In genomic region chr10:10120671-10121070, GRCh38 we compare ENCODE assay signal across 27 cellular contexts.
"Had no signal": no experiment of that assay in that cellular context is flagged by ENCODE, and none has a peak within 500 bp of the region (broad histone marks: within the 10 kb centered on the region; RNA-seq: fewer than 3 reads in every experiment).

No MANE protein-coding gene starts in this region.

- H3K27ac Mint-ChIP-seq: natural killer cell treated with Interleukin-12 subunit alpha and Interleukin-12 subunit beta and Interleukin-15 and Interleukin-18, amount 100 ng/mL, for 72 hours; nephron progenitor cell; stimulated activated effector memory CD8-positive, alpha-beta T cell treated with anti-CD3 and anti-CD28 coated beads, Interleukin-12 subunit alpha, Interleukin-12 subunit beta, amount 100 ng/mL, for 72 hours; stimulated activated naive B cell treated with anti-CD40 and anti-IgM and Interleukin-4, amounts not matched to agents 10 μg/mL and 1 μg/mL and 100 μg/mL, for 72 hours; stimulated activated naive CD8-positive, alpha-beta T cell treated with anti-CD3 and anti-CD28 coated beads, Interleukin-15, Interleukin-2, amounts not matched to agents 100 ng/mL and 50 ng/mL, for 24 hours had no signal

- H3K27ac ChIP-seq: neutrophil, pancreas, prostate gland, right lobe of liver, sigmoid colon, stomach, thoracic aorta, thyroid gland, tibial nerve, upper lobe of left lung, vagina had no signal

- DNase-seq: nephron progenitor cell; nucleus accumbens; pancreas; retina; right cardiac atrium; right lobe of liver; sigmoid colon; small intestine; stimulated activated CD4-positive, alpha-beta T cell treated with anti-CD3 and anti-CD28 coated beads, Interleukin-15, amount 100 ng/mL, for 24 hours; stimulated activated CD4-positive, alpha-beta T cell treated with anti-CD3 and anti-CD28 coated beads, Interleukin-2, amount 100 ng/mL, for 24 hours; stimulated activated CD4-positive, alpha-beta T cell treated with anti-CD3 and anti-CD28 coated beads, Interleukin-2, amount 100 ng/mL, for 48 hours; stimulated activated CD4-positive, alpha-beta T cell treated with anti-CD3 and anti-CD28 coated beads, Interleukin-4, amount 100 ng/mL, for 24 hours; stimulated activated naive B cell treated with anti-CD40 and anti-IgM and Interleukin-4, amounts not matched to agents 10 μg/mL and 1 μg/mL and 100 μg/mL, for 72 hours; stimulated activated naive CD4-positive, alpha-beta T cell treated with Interleukin-2 at 50 U/mL for 16 hours; stomach; thyroid gland; trophoblast cell; upper lobe of left lung had no signal

- H3K36me3 Mint-ChIP-seq: natural killer cell treated with Interleukin-12 subunit alpha and Interleukin-12 subunit beta and Interleukin-15 and Interleukin-18, amount 100 ng/mL, for 72 hours; stimulated activated effector memory CD8-positive, alpha-beta T cell treated with anti-CD3 and anti-CD28 coated beads, Interleukin-12 subunit alpha, Interleukin-12 subunit beta, amount 100 ng/mL, for 72 hours; stimulated activated naive B cell treated with anti-CD40 and anti-IgM and Interleukin-4, amounts not matched to agents 10 μg/mL and 1 μg/mL and 100 μg/mL, for 72 hours had no signal

- H3K4me1 Mint-ChIP-seq: nephron progenitor cell; neural crest cell; stimulated activated effector memory CD8-positive, alpha-beta T cell treated with anti-CD3 and anti-CD28 coated beads, Interleukin-12 subunit alpha, Interleukin-12 subunit beta, amount 100 ng/mL, for 72 hours had no signal

- H3K36me3 ChIP-seq: neutrophil, pancreas, prostate gland, right lobe of liver, sigmoid colon, stomach, thoracic aorta, thyroid gland, tibial nerve, upper lobe of left lung, vagina had no signal

- H3K4me3 ChIP-seq: pancreas, prostate gland, right lobe of liver, sigmoid colon, stomach, thoracic aorta, thyroid gland, tibial nerve, upper lobe of left lung, vagina had no signal

- H3K27me3 Mint-ChIP-seq: natural killer cell treated with Interleukin-12 subunit alpha and Interleukin-12 subunit beta and Interleukin-15 and Interleukin-18, amount 100 ng/mL, for 72 hours; stimulated activated naive B cell treated with anti-CD40 and anti-IgM and Interleukin-4, amounts not matched to agents 10 μg/mL and 1 μg/mL and 100 μg/mL, for 72 hours had no signal

- H3K4me3 Mint-ChIP-seq: natural killer cell treated with Interleukin-12 subunit alpha and Interleukin-12 subunit beta and Interleukin-15 and Interleukin-18, amount 100 ng/mL, for 72 hours; nephron progenitor cell; neural crest cell; stimulated activated effector memory CD8-positive, alpha-beta T cell treated with anti-CD3 and anti-CD28 coated beads, Interleukin-12 subunit alpha, Interleukin-12 subunit beta, amount 100 ng/mL, for 72 hours; stimulated activated naive B cell treated with anti-CD40 and anti-IgM and Interleukin-4, amounts not matched to agents 10 μg/mL and 1 μg/mL and 100 μg/mL, for 72 hours; stimulated activated naive CD8-positive, alpha-beta T cell treated with anti-CD3 and anti-CD28 coated beads, Interleukin-15, Interleukin-2, amounts not matched to agents 100 ng/mL and 50 ng/mL, for 24 hours had no signal

- H3K9me3 ChIP-seq: neutrophil, pancreas, prostate gland, right lobe of liver, thoracic aorta, thyroid gland, upper lobe of left lung, vagina had no signal

- H3K27me3 ChIP-seq: neutrophil, pancreas, right lobe of liver, sigmoid colon, stomach, thyroid gland, tibial nerve, upper lobe of left lung, vagina had no signal

- H3K4me1 ChIP-seq: pancreas, prostate gland, right lobe of liver, sigmoid colon, stomach, thyroid gland, tibial nerve, upper lobe of left lung, vagina had no signal
